1 cellular context compared by ENCODE assay signal in genomic region chr2:16665746-16666452, GRCh38.
TF ChIP-seq lines count a peak whose summit lies in the region.

Gene CYRIA, minus strand, starts transcription at chr2:16665834. Its CDS starts 77,715 bp downstream, at chr2:16588119.

TF ChIP-seq in GM12878, 131 proteins besides CTCF, POLR2A, EP300 and RAD21 (continued from another document):
- TF ChIP-seq, protein P1, sequence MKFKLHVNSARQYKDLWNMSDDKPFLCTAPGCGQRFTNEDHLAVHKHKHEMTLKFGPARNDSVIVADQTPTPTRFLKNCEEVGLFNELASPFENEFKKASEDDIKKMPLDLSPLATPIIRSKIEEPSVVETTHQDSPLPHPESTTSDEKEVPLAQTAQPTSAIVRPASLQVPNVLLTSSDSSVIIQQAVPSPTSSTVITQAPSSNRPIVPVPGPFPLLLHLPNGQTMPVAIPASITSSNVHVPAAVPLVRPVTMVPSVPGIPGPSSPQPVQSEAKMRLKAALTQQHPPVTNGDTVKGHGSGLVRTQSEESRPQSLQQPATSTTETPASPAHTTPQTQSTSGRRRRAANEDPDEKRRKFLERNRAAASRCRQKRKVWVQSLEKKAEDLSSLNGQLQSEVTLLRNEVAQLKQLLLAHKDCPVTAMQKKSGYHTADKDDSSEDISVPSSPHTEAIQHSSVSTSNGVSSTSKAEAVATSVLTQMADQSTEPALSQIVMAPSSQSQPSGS (IDR thresholded peaks at IDR 0.05; ENCODE audit: low read length): no peak
- no peak for TF ChIP-seq POLR2AphosphoS5 (IDR thresholded peaks at IDR 0.05; ENCODE audit: low read length)
- no peak for TF ChIP-seq HSF1 (IDR thresholded peaks at IDR 0.05; ENCODE audit: low read depth, low read length)
- no peak for TF ChIP-seq USF1 (IDR thresholded peaks at IDR 0.05; ENCODE audit: borderline replicate concordance, extremely low read length, insufficient read depth, low read depth, low read length)
- TF ChIP-seq SUZ12 (IDR thresholded peaks at IDR 0.05; ENCODE audit: unreplicated experiment): peak; percentile 55
- TF ChIP-seq, protein P2, sequence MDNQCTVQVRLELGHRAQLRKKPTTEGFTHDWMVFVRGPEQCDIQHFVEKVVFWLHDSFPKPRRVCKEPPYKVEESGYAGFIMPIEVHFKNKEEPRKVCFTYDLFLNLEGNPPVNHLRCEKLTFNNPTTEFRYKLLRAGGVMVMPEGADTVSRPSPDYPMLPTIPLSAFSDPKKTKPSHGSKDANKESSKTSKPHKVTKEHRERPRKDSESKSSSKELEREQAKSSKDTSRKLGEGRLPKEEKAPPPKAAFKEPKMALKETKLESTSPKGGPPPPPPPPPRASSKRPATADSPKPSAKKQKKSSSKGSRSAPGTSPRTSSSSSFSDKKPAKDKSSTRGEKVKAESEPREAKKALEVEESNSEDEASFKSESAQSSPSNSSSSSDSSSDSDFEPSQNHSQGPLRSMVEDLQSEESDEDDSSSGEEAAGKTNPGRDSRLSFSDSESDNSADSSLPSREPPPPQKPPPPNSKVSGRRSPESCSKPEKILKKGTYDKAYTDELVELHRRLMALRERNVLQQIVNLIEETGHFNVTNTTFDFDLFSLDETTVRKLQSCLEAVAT (IDR thresholded peaks at IDR 0.05): peak; percentile 26; the same call in 1 of the 2 replicates
- peak; percentile 63 for TF ChIP-seq NBN (IDR thresholded peaks at IDR 0.05)
- TF ChIP-seq YBX1 (IDR thresholded peaks at IDR 0.05): no peak
- TF ChIP-seq EED (IDR thresholded peaks at IDR 0.05; ENCODE audit: low read depth): peak; percentile 12; the same call in 1 of the 2 replicates
- no peak for TF ChIP-seq SPI1 (IDR thresholded peaks at IDR 0.05; ENCODE audit: borderline replicate concordance, insufficient read depth, low read depth, low read length)
- TF ChIP-seq JUNB (IDR thresholded peaks at IDR 0.05): peak; percentile 51; the same call in 1 of the 2 replicates
- no peak for TF ChIP-seq ZBTB40 (IDR thresholded peaks at IDR 0.05; ENCODE audit: borderline replicate concordance)
